Comparison of ENCODE assay signal across 8 cellular contexts in the genomic region with DNA sequence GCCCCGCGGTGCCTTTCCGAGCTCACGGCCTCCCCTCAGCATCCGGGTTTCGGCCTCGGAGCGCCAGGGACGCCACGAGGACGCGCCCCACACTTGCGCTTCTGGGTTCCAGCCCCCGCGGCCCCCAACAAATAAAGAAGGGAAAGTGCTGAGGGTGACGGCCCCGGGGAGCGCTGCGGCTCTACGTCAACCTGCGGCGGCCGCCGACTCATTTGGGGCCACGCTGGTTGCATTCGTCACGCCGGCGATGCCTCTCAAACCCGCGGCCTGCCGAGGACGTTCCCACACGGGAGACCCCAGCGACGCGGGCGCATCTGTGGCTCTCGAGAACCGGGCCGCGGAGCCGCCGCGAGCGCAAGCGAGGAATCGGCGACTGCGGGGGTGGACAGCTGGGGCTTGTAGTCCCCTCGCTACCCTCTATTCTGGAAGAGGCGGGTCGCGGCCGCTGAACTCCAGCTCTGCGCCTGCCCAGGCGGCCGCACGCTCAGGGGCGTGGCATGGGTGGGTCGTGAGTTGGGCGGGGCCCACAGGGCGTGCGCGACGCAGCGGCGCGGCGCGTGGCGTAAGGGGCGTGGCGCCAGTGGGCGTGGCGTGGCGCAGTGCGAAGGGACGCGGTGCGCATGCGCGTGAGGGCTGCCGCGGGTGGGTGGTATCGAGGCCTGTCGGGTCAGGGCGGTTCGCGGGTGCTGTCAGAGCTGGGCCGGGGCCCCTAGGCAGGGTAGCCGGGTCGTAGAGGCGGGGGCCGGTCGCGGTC. TPM values are rescaled to one million over a fixed set of nuclear protein-coding genes. Genes with fewer than 3 reads are reported as not detected.
DNase-seq lines count a peak whose midpoint lies in the region; ATAC-seq and TF ChIP-seq lines count a peak whose summit lies in the region.

A gene with protein sequence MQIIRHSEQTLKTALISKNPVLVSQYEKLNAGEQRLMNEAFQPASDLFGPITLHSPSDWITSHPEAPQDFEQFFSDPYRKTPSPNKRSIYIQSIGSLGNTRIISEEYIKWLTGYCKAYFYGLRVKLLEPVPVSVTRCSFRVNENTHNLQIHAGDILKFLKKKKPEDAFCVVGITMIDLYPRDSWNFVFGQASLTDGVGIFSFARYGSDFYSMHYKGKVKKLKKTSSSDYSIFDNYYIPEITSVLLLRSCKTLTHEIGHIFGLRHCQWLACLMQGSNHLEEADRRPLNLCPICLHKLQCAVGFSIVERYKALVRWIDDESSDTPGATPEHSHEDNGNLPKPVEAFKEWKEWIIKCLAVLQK (plus strand): TSS at position 599 of the 754 bp plus-strand sequence. CDS start 2,145 bp downstream, outside the sequence.

- DNase-seq in CD14-positive monocyte (ENCODE audit: low spot score), result peak; percentile 94
- peak; percentile 98 for DNase-seq in NCI-H774 (lab: John Stamatoyannopoulos, UW)
- DNase-seq in activated CD4-positive, alpha-beta T cell treated with anti-CD3 and anti-CD28 coated beads, Interleukin-2, amount 50 U/mL, for 4 hours, result peak; percentile 94 to 95
- peak; percentile 95 to 98 for DNase-seq in left lung
- peak; percentile 98 to 99 for DNase-seq in stimulated activated CD4-positive, alpha-beta T cell treated with anti-CD3 and anti-CD28 coated beads, Interleukin-2, amount 100 ng/mL, for 48 hours

- peak; percentile 89 for ATAC-seq in GM19438 (IDR thresholded peaks at IDR 0.05; ENCODE audit: low read depth, unreplicated experiment)
- ATAC-seq in HG03571 (IDR thresholded peaks at IDR 0.05; ENCODE audit: unreplicated experiment), result peak; percentile 81
- ATAC-seq in left lung, result peak; percentile 99

- intact Hi-C loops in CD14-positive monocyte (cut with micrococcal nuclease), result loop anchor here (1.0 to 5.0 kb wide), 6 partner anchors 10 to 210 kb away; a partner anchor contains a TSS
- intact Hi-C loops in dendritic cell treated with granulocyte-macrophage colony-stimulating factor and Interleukin-4, amounts not matched to agents 40 ng/mL and 50 ng/mL, for 4 days (cut with micrococcal nuclease), result loop anchor here (5.0 kb wide), 1 partner anchor 40 kb away; no protein-coding TSS in a partner anchor
- intact Hi-C loops in left lung (cut with DNase I), result loop anchor here in 1 of 2 donors (10.0 kb wide), 1 partner anchor 207 kb away; a partner anchor contains a TSS

- H3K27me3 Mint-ChIP-seq in CD14-positive monocyte (ENCODE audit: low read depth in 3 of 3), result peaks cover 2 to 10% (median 2%) of the 10 kb centered on the region in 3 donors
- H3K27me3 Mint-ChIP-seq in dendritic cell treated with granulocyte-macrophage colony-stimulating factor and Interleukin-4, amounts not matched to agents 40 ng/mL and 50 ng/mL, for 4 days, result no peaks in the 10 kb centered on the region

- H3K9me3 ChIP-seq in left lung, result no peaks in the 10 kb centered on the region

- peak within 1 kb of the TSS; percentile 83 to 92 for H3K4me3 Mint-ChIP-seq in CD14-positive monocyte
- H3K4me3 Mint-ChIP-seq in dendritic cell treated with granulocyte-macrophage colony-stimulating factor and Interleukin-4, amounts not matched to agents 40 ng/mL and 50 ng/mL, for 4 days, result peak within 1 kb of the TSS; percentile 89

- H3K36me3 ChIP-seq in left lung, result peaks cover 0 to 16% of the 10 kb centered on the region in 2 donors

- peak within 1 kb of the TSS; percentile 91 to 99 (median 97) for H3K27ac Mint-ChIP-seq in CD14-positive monocyte
- H3K27ac Mint-ChIP-seq in dendritic cell treated with granulocyte-macrophage colony-stimulating factor and Interleukin-4, amounts not matched to agents 40 ng/mL and 50 ng/mL, for 4 days, result peak within 1 kb of the TSS; percentile 96

- H3K9me3 Mint-ChIP-seq in CD14-positive monocyte, result peaks cover 0 to 2% (median 0%) of the 10 kb centered on the region in 7 donors
- H3K9me3 Mint-ChIP-seq in dendritic cell treated with granulocyte-macrophage colony-stimulating factor and Interleukin-4, amounts not matched to agents 40 ng/mL and 50 ng/mL, for 4 days, result no peaks in the 10 kb centered on the region

- H3K27me3 ChIP-seq in left lung, result no peaks in the 10 kb centered on the region

- peaks cover 10 to 24% of the 10 kb centered on the region in 2 donors for H3K4me1 ChIP-seq in left lung

- H3K27ac ChIP-seq in left lung, result peak within 1 kb of the TSS; percentile 94 to 97

- H3K4me3 ChIP-seq in left lung, result peak within 1 kb of the TSS; percentile 88 to 90

- TF ChIP-seq CTCF in CD14-positive monocyte (IDR thresholded peaks at IDR 0.05), result no peak
- TF ChIP-seq CTCF in left lung (IDR thresholded peaks at IDR 0.05), result peak in 1 of 2 donors; percentile 21

- H3K36me3 Mint-ChIP-seq in CD14-positive monocyte, result peaks cover 16 to 21% of the 10 kb centered on the region in 2 donors
- peaks cover 13% of the 10 kb centered on the region for H3K36me3 Mint-ChIP-seq in dendritic cell treated with granulocyte-macrophage colony-stimulating factor and Interleukin-4, amounts not matched to agents 40 ng/mL and 50 ng/mL, for 4 days (ENCODE audit: low read depth)

- peaks cover 30% of the 10 kb centered on the region for H3K4me1 Mint-ChIP-seq in CD14-positive monocyte
- H3K4me1 Mint-ChIP-seq in dendritic cell treated with granulocyte-macrophage colony-stimulating factor and Interleukin-4, amounts not matched to agents 40 ng/mL and 50 ng/mL, for 4 days (ENCODE audit: low read depth), result peaks cover 25% of the 10 kb centered on the region

RNA-seq across cellular contexts. Expression of the gene that starts here (rescaled TPM):
- 10 to 100 TPM; 67.2 to 67.6 TPM for polyA plus RNA-seq in CD14-positive monocyte
- total RNA-seq in left lung, result 10 to 100 TPM; 48.4 to 66.7 TPM

Comparison
In these comparisons a context has a peak if more than half of its experiments do, and no peak if none do; other contexts are left out.
1. Peak in every context shown above with its lines: DNase-seq, ATAC-seq, H3K4me3 ChIP-seq and H3K27ac ChIP-seq.